Comparison of ENCODE assay signal across 15 cellular contexts in the genomic region with DNA sequence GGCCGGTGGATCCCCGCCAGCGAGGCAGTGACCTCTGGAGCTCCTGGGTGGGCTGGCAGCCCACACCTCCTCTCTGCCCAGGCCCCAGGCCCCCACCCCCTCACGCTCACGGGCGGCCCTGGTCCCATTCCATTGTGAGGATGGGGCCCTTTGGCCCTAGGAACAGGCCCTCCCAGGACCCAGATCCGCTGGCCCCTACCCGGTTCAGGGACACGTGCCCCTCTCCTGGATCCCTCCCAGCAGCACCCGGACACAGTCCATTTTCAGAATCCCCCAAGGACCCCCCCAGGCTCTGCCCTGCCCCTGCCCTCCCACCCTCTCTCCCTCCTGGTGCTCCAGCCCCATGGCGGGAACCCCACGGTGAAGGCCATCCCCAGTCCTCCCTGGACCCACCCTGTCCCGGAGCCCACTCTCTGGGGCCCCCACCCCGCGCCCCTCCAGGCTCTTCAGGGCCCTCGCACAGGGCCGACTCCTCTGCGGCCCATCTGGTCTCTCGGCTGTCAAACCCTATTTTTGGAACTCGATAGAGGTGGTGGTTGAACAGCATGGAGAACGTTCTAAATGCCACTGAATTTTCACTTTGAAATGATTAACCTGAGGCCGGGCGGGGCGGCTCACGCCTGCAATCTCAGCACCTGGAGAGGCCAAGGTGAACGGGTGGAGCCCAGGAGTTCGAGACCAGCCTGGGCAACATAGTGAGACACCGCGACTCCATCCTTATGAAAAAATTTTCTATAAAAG. TPM values are rescaled to one million over a fixed set of nuclear protein-coding genes. Genes with fewer than 3 reads are reported as not detected.
A peak's percentile ranks its signal among the peaks of the same experiment; 100 is the strongest.
DNase-seq lines count a peak whose midpoint lies in the region; ATAC-seq and TF ChIP-seq lines count a peak whose summit lies in the region.
"Had no signal": no experiment of that assay in that cellular context is flagged by ENCODE, and none has a peak within 500 bp of the region (broad histone marks: within the 10 kb centered on the region; RNA-seq: fewer than 3 reads in every experiment).

No MANE protein-coding gene starts in this region.

- H3K4me3 Mint-ChIP-seq in Caco-2 (ENCODE audit: unreplicated experiment): peak overlapping the region; percentile 54
- H3K4me3 Mint-ChIP-seq: activated naive CD8-positive, alpha-beta T cell; IgD-negative memory B cell had no signal

- H3K36me3 ChIP-seq in Caco-2 (ENCODE audit: control insufficient read depth, insufficient read depth, low read length) (no peaks in the 10 kb centered on the region), Peyer's patch (peaks cover 0 to 9% (median 0%) of the 10 kb centered on the region in 3 donors), parathyroid adenoma (ENCODE audit: control insufficient read depth, insufficient read depth, low read length) (no peaks in the 10 kb centered on the region)
- H3K36me3 ChIP-seq: cardiac muscle cell, SJCRH30 had no signal

- H3K4me3 ChIP-seq in Caco-2 (ENCODE audit: low read depth, low read length) (peak overlapping the region; percentile 25), Peyer's patch (peak overlapping the region in 2 of 4 donors; percentile 36 to 41), parathyroid adenoma (ENCODE audit: low read depth, low read length) (no peak overlapping the region)
- H3K4me3 ChIP-seq: cardiac muscle cell, SJCRH30 had no signal

- POLR2A ChIA-PET in Caco-2 (lab: Charles Lee): interaction anchor here (0.8 to 1.5 kb wide), 2 partner anchors 29 to 31 kb away, joined by 6 to 12 read pairs; a partner anchor contains a TSS

- peak; percentile 69 to 74 for DNase-seq in Caco-2
- peak in 2 of 3 donors; percentile 79 to 84 for DNase-seq in Peyer's patch
- DNase-seq in iPS-NIHi11 (ENCODE audit: low spot score): peak; percentile 38
- DNase-seq in NK-92 (lab: John Stamatoyannopoulos, UW; ENCODE audit: unreplicated experiment): no peak
- DNase-seq: GOT3, NCI-H1048, SJCRH30 had no signal

- peak overlapping the region; percentile 82 for H3K27ac Mint-ChIP-seq in Caco-2 (ENCODE audit: unreplicated experiment)

- H3K4me1 ChIP-seq in Caco-2 (peaks cover 33% of the 10 kb centered on the region), Peyer's patch (peaks cover 0 to 36% (median 0%) of the 10 kb centered on the region in 4 donors), parathyroid adenoma (peaks cover 12% of the 10 kb centered on the region)
- H3K4me1 ChIP-seq: SJCRH30 had no signal

- peak in 1 of 2 donors; percentile 43 for TF ChIP-seq POLR2A in Peyer's patch (IDR thresholded peaks at IDR 0.05)

- H3K4me2 ChIP-seq in parathyroid adenoma (ENCODE audit: low read length): no peak overlapping the region

- intact Hi-C loops in Caco-2 (cut with micrococcal nuclease; ENCODE audit: unreplicated experiment): loop anchor here (1.0 to 5.0 kb wide), 2 partner anchors 31 to 34 kb away; no protein-coding TSS in a partner anchor

- peaks cover 35% of the 10 kb centered on the region for H3K79me2 ChIP-seq in parathyroid adenoma

- H3K9me3 ChIP-seq in Caco-2: 0 out of 2 replicates have a peak, but pooled peaks cover under 1% of the 10 kb centered on the region
- no peaks in the 10 kb centered on the region for H3K9me3 ChIP-seq in Peyer's patch
- no peaks in the 10 kb centered on the region for H3K9me3 ChIP-seq in parathyroid adenoma (ENCODE audit: control insufficient read depth, low read length)
- H3K9me3 ChIP-seq: SJCRH30 had no signal

- H3K27ac ChIP-seq in Peyer's patch (peak overlapping the region in 3 of 4 donors; percentile 91 to 99 (median 95)), parathyroid adenoma (peak overlapping the region; percentile 96)
- H3K27ac ChIP-seq: cardiac muscle cell, SJCRH30 had no signal

- TSS peak; percentile 87 for BruUV-seq in Caco-2 (replicated peaks; lab: Mats Ljungman, UMichigan)

- H3K9ac ChIP-seq in parathyroid adenoma: no peak overlapping the region

- ATAC-seq in HG03565 (IDR thresholded peaks at IDR 0.05; ENCODE audit: unreplicated experiment) (no peak), HG03342 (IDR thresholded peaks at IDR 0.05; ENCODE audit: unreplicated experiment) (no peak), GM21723 (IDR thresholded peaks at IDR 0.05; ENCODE audit: unreplicated experiment) (no peak)

- H3K27me3 ChIP-seq in Caco-2 (replicated peaks; ENCODE audit: control insufficient read depth, insufficient read depth, low read length) (no peaks in the 10 kb centered on the region), Peyer's patch (no peaks in the 10 kb centered on the region), parathyroid adenoma (ENCODE audit: control insufficient read depth, insufficient read depth, low read length) (no peaks in the 10 kb centered on the region)
- H3K27me3 ChIP-seq: SJCRH30 had no signal

- CTCF ChIA-PET in Caco-2 (lab: Charles Lee): interaction anchor here (1.9 kb wide), 1 partner anchor 47 kb away, joined by 5 read pairs; no protein-coding TSS in a partner anchor

- peaks cover 8% of the 10 kb centered on the region for H3K9me3 Mint-ChIP-seq in Caco-2 (ENCODE audit: unreplicated experiment)

- H3K36me3 Mint-ChIP-seq in Caco-2 (ENCODE audit: insufficient read depth, unreplicated experiment): peaks cover 30% of the 10 kb centered on the region
- H3K36me3 Mint-ChIP-seq: activated naive CD8-positive, alpha-beta T cell had no signal

- H3K27me3 Mint-ChIP-seq in Caco-2 (ENCODE audit: insufficient read depth, unreplicated experiment): no peaks in the 10 kb centered on the region
- H3K27me3 Mint-ChIP-seq: activated naive CD8-positive, alpha-beta T cell had no signal

- TF ChIP-seq CTCF in Caco-2 (IDR thresholded peaks at IDR 0.05; ENCODE audit: insufficient read depth in 1 of 2, low read depth in 1 of 2, low read length in 1 of 2, severe bottlenecking in 1 of 2, unreplicated experiment in 1 of 2): no peak
- TF ChIP-seq CTCF in Peyer's patch (IDR thresholded peaks at IDR 0.05): no peak
- TF ChIP-seq CTCF in parathyroid adenoma (IDR thresholded peaks at IDR 0.05): no peak

- H3K4me1 Mint-ChIP-seq in Caco-2 (ENCODE audit: low read depth, unreplicated experiment): no peaks in the 10 kb centered on the region

- peak overlapping the region; percentile 92 for H2AFZ ChIP-seq in parathyroid adenoma

RNA-seq across cellular contexts. Expression of a gene that starts 8.1 kb away (rescaled TPM):
- total RNA-seq in Caco-2 (2022): 65.6 and 77.6 TPM in 2 replicates
- total RNA-seq in Peyer's patch: 100 to 1,000 TPM; 102 to 146 (median 133) TPM

RNA-seq across cellular contexts. Expression of a gene that starts 28.9 kb away (rescaled TPM):
- total RNA-seq in Caco-2 (2022) (24.8 and 25.6 TPM in 2 replicates), Peyer's patch (10 to 100 TPM; 15.9 to 41.3 (median 24.7) TPM)

RNA-seq across cellular contexts. Expression of a gene that starts 36.6 kb away (rescaled TPM):
- 24.0 and 25.1 TPM in 2 replicates for total RNA-seq in Caco-2 (2022)
- 10 to 100 TPM in 1 of 4 donors, 1 to 10 TPM in 2, not detected in 1; 2.3 to 23.1 (median 2.5) TPM for total RNA-seq in Peyer's patch
- total RNA-seq: frontal cortex, SJCRH30 had no signal
